In genomic region chr5:111587728-111588127, GRCh38 we compare ENCODE assay signal across 23 cellular contexts.
"Had no signal": no experiment of that assay in that cellular context is flagged by ENCODE, and none has a peak within 500 bp of the region (broad histone marks: within the 10 kb centered on the region; RNA-seq: fewer than 3 reads in every experiment).

No MANE protein-coding gene starts in this region.

- DNase-seq: activated B cell treated with CpG ODN at 0.5 μM for 24 hours; activated CD4-positive, alpha-beta T cell treated with anti-CD3 and anti-CD28 coated beads for 1 hour; activated CD4-positive, alpha-beta T cell treated with anti-CD3 and anti-CD28 coated beads, Interleukin-2, amount 10 ng/mL, durations not matched to agents 24 days and 14 days; activated CD4-positive, alpha-beta T cell treated with anti-CD3 and anti-CD28 coated beads, Interleukin-2, amount 50 U/mL, for 48 hours; amygdala; brain microvascular endothelial cell; cerebellar nuclear complex; KG1; NCI-H1092; NCI-H1417; NCI-H1930; NCI-H2171; NCI-H2227 treated with DMSO at 0.1 percent for 48 hours; NCI-H446 treated with DMSO at 0.1 percent for 48 hours; NCI-H526 treated with DMSO at 0.1 percent for 48 hours; NCI-H82; T-cell; T-helper 2 cell; T1000 had no signal

- H3K4me1 Mint-ChIP-seq: activated B cell treated with CpG ODN at 0.5 μM for 24 hours, IgD-negative memory B cell, T-cell had no signal

- H3K27me3 ChIP-seq: brain microvascular endothelial cell, cardiac muscle cell had no signal

- H3K4me3 ChIP-seq: cardiac muscle cell, SK-N-MC had no signal

- H3K36me3 ChIP-seq: brain microvascular endothelial cell, cardiac muscle cell had no signal

- H3K9me3 Mint-ChIP-seq: activated B cell treated with CpG ODN at 0.5 μM for 24 hours, T-cell had no signal

- H3K4me3 Mint-ChIP-seq: activated B cell treated with CpG ODN at 0.5 μM for 24 hours; activated CD4-positive, alpha-beta T cell treated with anti-CD3 and anti-CD28 coated beads, Interleukin-2, amount 10 ng/mL, durations not matched to agents 24 days and 14 days; IgD-negative memory B cell; T-cell had no signal

- H3K27ac ChIP-seq: brain microvascular endothelial cell, cardiac muscle cell, SK-N-MC had no signal

- H3K36me3 Mint-ChIP-seq: T-cell had no signal

- H3K27ac Mint-ChIP-seq: activated B cell treated with CpG ODN at 0.5 μM for 24 hours; activated CD4-positive, alpha-beta T cell treated with anti-CD3 and anti-CD28 coated beads, Interleukin-2, amount 10 ng/mL, durations not matched to agents 24 days and 14 days; IgD-negative memory B cell; T-cell had no signal

- ATAC-seq: Right ventricle myocardium inferior, T-cell had no signal
